In the genomic region with DNA sequence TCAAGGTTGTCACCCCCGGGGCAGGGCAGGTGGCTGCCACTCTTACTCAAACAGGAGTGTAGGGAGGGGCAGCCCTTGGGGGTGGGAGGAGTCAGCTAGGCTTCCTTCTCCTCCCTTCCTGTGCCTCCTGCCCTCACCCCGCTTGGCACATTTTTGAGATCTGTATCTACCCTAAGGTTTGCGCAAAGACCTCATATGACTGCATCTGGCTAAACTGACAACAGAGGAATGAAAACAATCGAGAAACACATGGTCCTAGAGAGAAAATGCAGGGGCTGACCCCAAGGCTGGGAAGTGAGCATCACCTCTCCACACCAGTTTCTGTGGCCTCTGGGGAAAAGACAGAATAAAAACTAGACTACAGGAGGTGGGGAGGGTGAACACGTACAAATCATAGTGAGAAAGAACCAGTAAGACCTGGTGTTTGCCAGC, we compare ENCODE assay signal across 9 cellular contexts. TPM values are rescaled to one million over a fixed set of nuclear protein-coding genes. Genes with fewer than 3 reads are reported as not detected.
DNase-seq lines count a peak whose midpoint lies in the region; ATAC-seq, FAIRE-seq and TF ChIP-seq lines count a peak whose summit lies in the region.
"Had no signal": no experiment of that assay in that cellular context is flagged by ENCODE, and none has a peak within 500 bp of the region (broad histone marks: within the 10 kb centered on the region; RNA-seq: fewer than 3 reads in every experiment).

No MANE protein-coding gene starts in this region.

- ATAC-seq in GM18519 (IDR thresholded peaks at IDR 0.05; ENCODE audit: low FRiP score, unreplicated experiment) = no peak

- no peaks in the 10 kb centered on the region for H3F3A ChIP-seq in GM23248 (ENCODE audit: insufficient read depth)

- H3K27me3 ChIP-seq in GM23248 (replicated peaks; ENCODE audit: insufficient read depth) = 0 out of 2 replicates have a peak, but pooled peaks cover 4% of the 10 kb centered on the region

- no peak for FAIRE-seq in HTR-8/SVneo (lab: Jason Lieb, UNC)

- H3K27ac ChIP-seq in GM23248 = no peak overlapping the region

- no peak overlapping the region for H3K4me2 ChIP-seq in GM23248 (ENCODE audit: unreplicated experiment)

- no peaks in the 10 kb centered on the region for H3K27me3 Mint-ChIP-seq in activated T-helper 1 cell treated with anti-CD3 and anti-CD28 coated beads, Interleukin-12 subunit alpha, Interleukin-12 subunit beta, Interleukin-2, Interleukin-4 antibody, amounts not matched to agents 30 ng/mL and 10 ng/mL and 1 ng/mL, durations not matched to agents 14 hours and 24 hours and 36 hours (ENCODE audit: insufficient read depth)

- TF ChIP-seq CTCF in GM10266 (IDR thresholded peaks at IDR 0.05; ENCODE audit: control insufficient read depth, insufficient read depth, low read depth, missing control alignments) = no peak

- no peaks in the 10 kb centered on the region for H3K36me3 ChIP-seq in GM23248 (ENCODE audit: low read depth)

- no peaks in the 10 kb centered on the region for H3K9me3 Mint-ChIP-seq in activated T-helper 1 cell treated with anti-CD3 and anti-CD28 coated beads, Interleukin-12 subunit alpha, Interleukin-12 subunit beta, Interleukin-2, Interleukin-4 antibody, amounts not matched to agents 30 ng/mL and 10 ng/mL and 1 ng/mL, durations not matched to agents 14 hours and 24 hours and 36 hours

- intact Hi-C loops in activated T-helper 1 cell treated with anti-CD3 and anti-CD28 coated beads, Interleukin-12 subunit alpha, Interleukin-12 subunit beta, Interleukin-2, Interleukin-4 antibody, amounts not matched to agents 30 ng/mL and 10 ng/mL and 1 ng/mL, durations not matched to agents 14 hours and 24 hours and 36 hours (cut with micrococcal nuclease) = loop anchor here (1.0 to 2.0 kb wide), 7 partner anchors 17 to 403 kb away; a partner anchor contains a TSS

- peak; percentile 14 for DNase-seq in GM23248
- peak; percentile 51 for DNase-seq in NCI-H2196 (lab: John Stamatoyannopoulos, UW; ENCODE audit: unreplicated experiment)
- DNase-seq in activated T-helper 1 cell treated with anti-CD3 and anti-CD28 coated beads, Interleukin-12 subunit alpha, Interleukin-12 subunit beta, Interleukin-2, Interleukin-4 antibody, amounts not matched to agents 30 ng/mL and 10 ng/mL and 1 ng/mL, durations not matched to agents 14 hours and 24 hours and 36 hours (ENCODE audit: low spot score) = peak; percentile 61
- peak; percentile 85 for DNase-seq in stimulated activated CD4-positive, alpha-beta T cell treated with anti-CD3 and anti-CD28 coated beads, Interleukin-1b, Interleukin-23, amount 100 ng/mL, for 48 hours
- no peak for DNase-seq in HTR-8/SVneo (ENCODE audit: insufficient read length, low spot score)
- DNase-seq in amniotic stem cell (lab: John Stamatoyannopoulos, UW) = no peak
- no peak for DNase-seq in GM10266 (ENCODE audit: extremely low spot score)

- H3K4me3 ChIP-seq in GM23248 = no peak overlapping the region

- no peaks in the 10 kb centered on the region for H3K9me3 ChIP-seq in GM23248 (ENCODE audit: low read depth)

- peak overlapping the region; percentile 80 for H3K27ac Mint-ChIP-seq in activated T-helper 1 cell treated with anti-CD3 and anti-CD28 coated beads, Interleukin-12 subunit alpha, Interleukin-12 subunit beta, Interleukin-2, Interleukin-4 antibody, amounts not matched to agents 30 ng/mL and 10 ng/mL and 1 ng/mL, durations not matched to agents 14 hours and 24 hours and 36 hours

- no peaks in the 10 kb centered on the region for H3K79me2 ChIP-seq in GM23248 (ENCODE audit: insufficient read depth)

- H3K36me3 Mint-ChIP-seq in activated T-helper 1 cell treated with anti-CD3 and anti-CD28 coated beads, Interleukin-12 subunit alpha, Interleukin-12 subunit beta, Interleukin-2, Interleukin-4 antibody, amounts not matched to agents 30 ng/mL and 10 ng/mL and 1 ng/mL, durations not matched to agents 14 hours and 24 hours and 36 hours (ENCODE audit: low read depth) = peaks cover 41% of the 10 kb centered on the region

- H3K4me1 ChIP-seq in GM23248 (ENCODE audit: insufficient read depth) = no peaks in the 10 kb centered on the region

- H4K20me1 ChIP-seq in GM23248 (ENCODE audit: insufficient read depth) = no peaks in the 10 kb centered on the region

- peak overlapping the region; percentile 79 for H3K4me3 Mint-ChIP-seq in activated T-helper 1 cell treated with anti-CD3 and anti-CD28 coated beads, Interleukin-12 subunit alpha, Interleukin-12 subunit beta, Interleukin-2, Interleukin-4 antibody, amounts not matched to agents 30 ng/mL and 10 ng/mL and 1 ng/mL, durations not matched to agents 14 hours and 24 hours and 36 hours

- no peak overlapping the region for H2AFZ ChIP-seq in GM23248

- 44 to 63% methylated on average over 4 to 5 of the region's 5 CpGs for WGBS in GM23248 (ENCODE audit: low coverage in 1 of 2, low lambda C conversion rate in 2 of 2, missing lambda C conversion rate in 2 of 2), 2 experiments

- H3K9me2 ChIP-seq in GM23248 (ENCODE audit: insufficient read depth) = no peaks in the 10 kb centered on the region

- in situ Hi-C loops in GM23248 (cut with MboI) = loop anchor here (10.0 kb wide), 2 partner anchors 116 to 216 kb away; no protein-coding TSS in a partner anchor

- H3K4me1 Mint-ChIP-seq in activated T-helper 1 cell treated with anti-CD3 and anti-CD28 coated beads, Interleukin-12 subunit alpha, Interleukin-12 subunit beta, Interleukin-2, Interleukin-4 antibody, amounts not matched to agents 30 ng/mL and 10 ng/mL and 1 ng/mL, durations not matched to agents 14 hours and 24 hours and 36 hours (ENCODE audit: low read depth) = peaks cover 36% of the 10 kb centered on the region

- no peak overlapping the region for H3K9ac ChIP-seq in GM23248

RNA-seq across cellular contexts. Expression of a gene that starts 28.1 kb away (rescaled TPM):
- 0.51 TPM in 1 of 2 replicates, not detected in the other for total RNA-seq in GM23248 (2014; rRNA removed; shearing (Covaris generic))
- polyA plus RNA-seq in GM23248 (2016; fragmentation: Nextera tagmentation; extraction: Ambion mirVana) = 0.04 TPM in 1 of 2 replicates, not detected in the other
- total RNA-seq in activated T-helper 1 cell treated with anti-CD3 and anti-CD28 coated beads, Interleukin-12 subunit alpha, Interleukin-12 subunit beta, Interleukin-2, Interleukin-4 antibody, amounts not matched to agents 30 ng/mL and 10 ng/mL and 1 ng/mL, durations not matched to agents 14 hours and 24 hours and 36 hours = 73.6 and 77.2 TPM in 2 replicates
- polyA plus RNA-seq: fibroblast of lung had no signal

Comparison
In these comparisons a context has a peak if more than half of its experiments do, and no peak if none do; other contexts are left out.
1. DNase-seq: peak in GM23248 (single experiment), NCI-H2196 (single experiment), activated T-helper 1 cell treated with anti-CD3 and anti-CD28 coated beads, Interleukin-12 subunit alpha, Interleukin-12 subunit beta, Interleukin-2, Interleukin-4 antibody, amounts not matched to agents 30 ng/mL and 10 ng/mL and 1 ng/mL, durations not matched to agents 14 hours and 24 hours and 36 hours (single experiment) and stimulated activated CD4-positive, alpha-beta T cell treated with anti-CD3 and anti-CD28 coated beads, Interleukin-1b, Interleukin-23, amount 100 ng/mL, for 48 hours (single experiment); none in HTR-8/SVneo (single experiment), amniotic stem cell (single experiment) and GM10266 (single experiment).
2. RNA of a gene that starts 28.1 kb away (total RNA-seq): 73.6 to 77.2 TPM in activated T-helper 1 cell treated with anti-CD3 and anti-CD28 coated beads, Interleukin-12 subunit alpha, Interleukin-12 subunit beta, Interleukin-2, Interleukin-4 antibody, amounts not matched to agents 30 ng/mL and 10 ng/mL and 1 ng/mL, durations not matched to agents 14 hours and 24 hours and 36 hours; 0.51 TPM in GM23248; every median in the first group is over 10 times any median in the second.